Comparison of ENCODE assay signal across 10 cellular contexts in the genomic region with DNA sequence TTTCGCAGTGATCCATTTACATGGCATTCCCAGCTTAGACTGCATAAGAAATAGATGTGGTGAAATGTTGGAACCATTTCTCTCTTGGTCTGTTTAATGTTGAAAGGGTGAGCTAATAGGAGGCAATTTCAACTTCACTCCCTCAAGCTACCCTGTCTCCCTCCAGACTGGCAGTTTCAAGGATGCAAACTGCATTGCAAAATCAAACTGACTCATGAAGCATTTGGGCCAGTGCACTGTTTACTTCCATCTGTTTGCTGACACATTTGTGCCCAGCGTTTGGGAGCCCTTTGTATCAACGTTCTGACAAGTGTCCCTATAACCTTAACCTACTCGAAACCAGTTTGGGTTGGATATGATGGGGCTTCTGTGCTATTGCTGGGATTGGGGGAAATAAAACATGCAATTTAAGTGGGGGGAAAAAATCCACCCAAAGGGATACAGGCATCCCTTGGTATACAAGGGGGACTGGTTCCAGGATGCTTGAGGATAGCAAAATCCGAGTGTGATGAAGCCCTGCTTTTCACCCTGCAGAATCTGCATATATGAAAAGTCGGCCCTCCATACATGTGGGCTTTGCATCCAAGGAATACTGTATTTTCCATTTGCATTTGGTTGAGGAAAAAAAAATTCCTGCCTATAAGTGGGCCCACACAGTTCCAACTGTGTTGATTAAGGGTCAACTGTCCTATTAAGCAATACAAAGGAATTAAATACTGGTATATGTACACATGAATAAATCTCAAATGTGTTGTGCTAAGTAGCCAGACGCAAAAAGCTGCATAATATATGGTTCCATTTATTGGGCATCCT. TPM values are rescaled to one million over a fixed set of nuclear protein-coding genes. Genes with fewer than 3 reads are reported as not detected.
A peak's percentile ranks its signal among the peaks of the same experiment; 100 is the strongest.
DNase-seq lines count a peak whose midpoint lies in the region; ATAC-seq, FAIRE-seq and TF ChIP-seq lines count a peak whose summit lies in the region.
"Had no signal": no experiment of that assay in that cellular context is flagged by ENCODE, and none has a peak within 500 bp of the region (broad histone marks: within the 10 kb centered on the region; RNA-seq: fewer than 3 reads in every experiment).

No MANE protein-coding gene starts in this region.

- TF ChIP-seq POLR2A in gastrocnemius medialis (IDR thresholded peaks at IDR 0.05), result peak in 1 of 2 donors; percentile 59

- H3K4me1 ChIP-seq in Panc1 (ENCODE audit: control insufficient read depth, insufficient read depth, low read length) (peaks cover 66% of the 10 kb centered on the region), gastrocnemius medialis (peaks cover 84 to 89% of the 10 kb centered on the region in 2 donors)

- H3K4me3 ChIP-seq in Panc1 (ENCODE audit: low read depth in 2 of 2, low read length in 2 of 2) (no peak overlapping the region), gastrocnemius medialis (no peak overlapping the region)

- intact Hi-C loops in Panc1 (cut with micrococcal nuclease; ENCODE audit: unreplicated experiment), result no loop called here
- intact Hi-C loops in gastrocnemius medialis (cut with DNase I; ENCODE audit: low total_unique reads), result loop anchor here (2.0 to 10.0 kb wide), 4 partner anchors 15 to 419 kb away; a partner anchor contains a TSS

- in situ Hi-C loops in G401 (cut with HindIII; ENCODE audit: low sequenced_read_pairs), result no loop called here
- in situ Hi-C loops in Panc1 (cut with HindIII; ENCODE audit: low pct_unique_long_range_greater_than_20kb, low sequenced_read_pairs), result no loop called here
- in situ Hi-C loops in gastrocnemius medialis (cut with MboI; ENCODE audit: low sequenced_read_pairs in 4 of 4), result no loop called here
- in situ Hi-C loops in GM13976 (cut with MboI; ENCODE audit: low sequenced_read_pairs, unreplicated experiment), result no loop called here

- H3K9me3 ChIP-seq in Panc1 (ENCODE audit: control insufficient read depth, insufficient read depth, low read depth, low read length), result no peaks in the 10 kb centered on the region
- H3K9me3 ChIP-seq in gastrocnemius medialis, result no peaks in the 10 kb centered on the region

- H3K27ac ChIP-seq in Panc1 (ENCODE audit: low read length) (peak overlapping the region; percentile 8; the same call in 1 of the 2 replicates), gastrocnemius medialis (peak overlapping the region; percentile 77 to 98 (median 88))

- POLR2A ChIA-PET in Panc1 (lab: Charles Lee), result interaction anchor here (0.5 to 0.6 kb wide), 2 partner anchors 9 to 16 kb away, joined by 3 to 4 read pairs; no protein-coding TSS in a partner anchor

- H3K36me3 ChIP-seq in Panc1 (ENCODE audit: control insufficient read depth, insufficient read depth, low read length) (no peaks in the 10 kb centered on the region), gastrocnemius medialis (no peaks in the 10 kb centered on the region)

- TF ChIP-seq CTCF in Panc1 (IDR thresholded peaks at IDR 0.05) (no peak), gastrocnemius medialis (IDR thresholded peaks at IDR 0.05 in 4 of 5, conservative IDR thresholded peaks at IDR 0.05 in 1 of 5) (no peak), GM13976 (IDR thresholded peaks at IDR 0.05; ENCODE audit: borderline replicate concordance, control extremely low read depth, extremely low read depth, insufficient read depth, missing control alignments) (no peak)

- CTCF ChIA-PET in Panc1 (lab: Charles Lee), result no interaction called here

- ATAC-seq in Panc1, result no peak
- peak; percentile 89 to 93 for ATAC-seq in gastrocnemius medialis
- ATAC-seq in HG02884 (IDR thresholded peaks at IDR 0.05; ENCODE audit: unreplicated experiment), result no peak
- ATAC-seq in GM19467 (IDR thresholded peaks at IDR 0.05; ENCODE audit: unreplicated experiment), result no peak

- FAIRE-seq in GM19239 (lab: Jason Lieb, UNC), result no peak

- no TSS peak for BruUV-seq in Panc1 (replicated peaks; lab: Mats Ljungman, UMichigan)

- DNase-seq in G401 (ENCODE audit: low spot score) (peak; percentile 33), Panc1 (ENCODE audit: low read depth, low spot score) (no peak), fibroblast of the conjunctiva (ENCODE audit: low read depth) (peak; percentile 90), gastrocnemius medialis (peak; percentile 78 to 80), GM13976 (ENCODE audit: low spot score) (no peak), GM19239 (ENCODE audit: insufficient read length, low spot score) (no peak)
- DNase-seq: activated CD4-positive, alpha-beta T cell treated with anti-CD3 and anti-CD28 coated beads, Interleukin-2, amount 50 U/mL, for 48 hours; NCI-H774 had no signal

- no peaks in the 10 kb centered on the region for H3K27me3 ChIP-seq in Panc1 (ENCODE audit: control insufficient read depth, insufficient read depth, low read length)
- no peaks in the 10 kb centered on the region for H3K27me3 ChIP-seq in gastrocnemius medialis

RNA-seq across cellular contexts. Expression of a gene that starts 15.6 kb away (rescaled TPM):
- 127 and 156 TPM in 2 replicates for total RNA-seq in G401 (2014; rRNA removed; shearing (Covaris generic))
- total RNA-seq in Panc1 (2021; ENCODE audit: unreplicated experiment), result 259 TPM
- polyA plus RNA-seq in Panc1 (2012; ENCODE audit: insufficient read length), result 147 TPM
- total RNA-seq in gastrocnemius medialis, result 100 to 1,000 TPM in 3 of 4 donors, 10 to 100 TPM in 1; 93.2 to 159 (median 124) TPM

Comparison
In these comparisons a context has a peak if more than half of its experiments do, and no peak if none do; other contexts are left out.
1. DNase-seq: peak in G401 (single experiment), fibroblast of the conjunctiva (single experiment) and gastrocnemius medialis (2 of 2); none in Panc1 (single experiment), GM13976 (single experiment) and GM19239 (single experiment).
2. ATAC-seq: peak in gastrocnemius medialis (2 of 2); none in Panc1 (single experiment), HG02884 (single experiment) and GM19467 (single experiment).